In genomic region chr9:69044226-69045219, GRCh38 we compare ENCODE assay signal across 11 cellular contexts. TPM values are rescaled to one million over a fixed set of nuclear protein-coding genes. Genes with fewer than 3 reads are reported as not detected.
DNase-seq lines count a peak whose midpoint lies in the region; ATAC-seq and TF ChIP-seq lines count a peak whose summit lies in the region.
"Had no signal": no experiment of that assay in that cellular context is flagged by ENCODE, and none has a peak within 500 bp of the region (broad histone marks: within the 10 kb centered on the region; RNA-seq: fewer than 3 reads in every experiment).

No MANE protein-coding gene starts in this region.

- H3K4me3 ChIP-seq in HFF-Myc (replicated peaks; ENCODE audit: low read depth, low read length), result no peak overlapping the region
- H3K4me3 ChIP-seq in OCI-LY7 (ENCODE audit: low read depth, low read length, poor library complexity, severe bottlenecking), result no peak overlapping the region
- H3K4me3 ChIP-seq in BE2C (ENCODE audit: low read depth, low read length), result no peak overlapping the region

- CTCF ChIA-PET in OCI-LY7 (lab: Charles Lee; ENCODE audit: unreplicated experiment), result no interaction called here

- POLR2A ChIA-PET in OCI-LY7 (lab: Charles Lee), result no interaction called here

- peaks cover 31% of the 10 kb centered on the region for H3K36me3 ChIP-seq in OCI-LY7 (ENCODE audit: insufficient read depth, low read length)
- H3K36me3 ChIP-seq in BE2C, result peaks cover 11% of the 10 kb centered on the region

- H3K36me3 Mint-ChIP-seq in activated T-helper 2 cell treated with anti-CD3 and anti-CD28 coated beads, Interferon-gamma antibody, Interleukin-2, Interleukin-4, amounts not matched to agents 10 μg/mL and 5 μg/mL and 100 μg/mL, durations not matched to agents 14 hours and 24 hours and 36 hours (ENCODE audit: low read depth), result peaks cover 50% of the 10 kb centered on the region

- TF ChIP-seq CTCF in HFF-Myc (IDR thresholded peaks at IDR 0.05; ENCODE audit: low read depth, low read length, missing control alignments) (no peak), OCI-LY7 (conservative IDR thresholded peaks at IDR 0.05; ENCODE audit: low read length) (no peak), BE2C (IDR thresholded peaks at IDR 0.05; ENCODE audit: low read depth, low read length) (no peak)

- H3K9me3 Mint-ChIP-seq in activated T-helper 2 cell treated with anti-CD3 and anti-CD28 coated beads, Interferon-gamma antibody, Interleukin-2, Interleukin-4, amounts not matched to agents 10 μg/mL and 5 μg/mL and 100 μg/mL, durations not matched to agents 14 hours and 24 hours and 36 hours, result no peaks in the 10 kb centered on the region

- H3K4me1 Mint-ChIP-seq in activated T-helper 2 cell treated with anti-CD3 and anti-CD28 coated beads, Interferon-gamma antibody, Interleukin-2, Interleukin-4, amounts not matched to agents 10 μg/mL and 5 μg/mL and 100 μg/mL, durations not matched to agents 14 hours and 24 hours and 36 hours (ENCODE audit: low read depth), result peaks cover 20% of the 10 kb centered on the region

- H3K4me3 Mint-ChIP-seq in activated T-helper 2 cell treated with anti-CD3 and anti-CD28 coated beads, Interferon-gamma antibody, Interleukin-2, Interleukin-4, amounts not matched to agents 10 μg/mL and 5 μg/mL and 100 μg/mL, durations not matched to agents 14 hours and 24 hours and 36 hours (ENCODE audit: low read depth), result peak overlapping the region; percentile 34

- H3K4me1 ChIP-seq in OCI-LY7 (ENCODE audit: insufficient read depth, low read length, poor library complexity, severe bottlenecking) (no peaks in the 10 kb centered on the region), BE2C (peaks cover 5% of the 10 kb centered on the region; the same call in 1 of the 2 replicates)

- no peak for ATAC-seq in GM21447 (IDR thresholded peaks at IDR 0.05; ENCODE audit: unreplicated experiment)

- DNase-seq in AG08395 (ENCODE audit: low spot score) (peak; percentile 19), HFF-Myc (ENCODE audit: extremely low read depth, low read depth) (peak; percentile 70), iPS-NIHi11 (ENCODE audit: low spot score) (peak; percentile 43), OCI-LY7 (ENCODE audit: low spot score) (no peak), BE2C (no peak)
- DNase-seq in activated T-helper 2 cell treated with anti-CD3 and anti-CD28 coated beads, Interferon-gamma antibody, Interleukin-2, Interleukin-4, amounts not matched to agents 10 μg/mL and 5 μg/mL and 100 μg/mL, durations not matched to agents 14 hours and 24 hours and 36 hours (ENCODE audit: low spot score), result no peak
- no peak for DNase-seq in activated effector memory CD4-positive, alpha-beta T cell treated with anti-CD3 and anti-CD28 coated beads, Interleukin-2, amount 50 U/mL, for 16 hours
- DNase-seq: GF-D8; NCI-H446; stimulated activated CD4-positive, alpha-beta T cell treated with anti-CD3 and anti-CD28 coated beads, Interleukin-15, amount 100 ng/mL, for 24 hours had no signal

- H3K27me3 ChIP-seq in BE2C, result no peaks in the 10 kb centered on the region

- H3K4me2 ChIP-seq in OCI-LY7 (ENCODE audit: low read length), result no peak overlapping the region

- H3K79me2 ChIP-seq in OCI-LY7 (ENCODE audit: insufficient read depth, low read depth, low read length), result peaks cover 5% of the 10 kb centered on the region; the same call in 1 of the 2 replicates

- no peaks in the 10 kb centered on the region for H3K9me2 ChIP-seq in OCI-LY7 (ENCODE audit: insufficient read depth, low read length)

- no peak overlapping the region for H2AFZ ChIP-seq in OCI-LY7 (ENCODE audit: low read length)

- no peak overlapping the region for H3K27ac ChIP-seq in OCI-LY7 (ENCODE audit: low read depth, low read length, poor library complexity, severe bottlenecking)

- no TSS peak for BruUV-seq in OCI-LY7 (replicated peaks; lab: Mats Ljungman, UMichigan)

- H3K27me3 Mint-ChIP-seq in activated T-helper 2 cell treated with anti-CD3 and anti-CD28 coated beads, Interferon-gamma antibody, Interleukin-2, Interleukin-4, amounts not matched to agents 10 μg/mL and 5 μg/mL and 100 μg/mL, durations not matched to agents 14 hours and 24 hours and 36 hours (ENCODE audit: low read depth), result no peaks in the 10 kb centered on the region

- H3K27ac Mint-ChIP-seq in activated T-helper 2 cell treated with anti-CD3 and anti-CD28 coated beads, Interferon-gamma antibody, Interleukin-2, Interleukin-4, amounts not matched to agents 10 μg/mL and 5 μg/mL and 100 μg/mL, durations not matched to agents 14 hours and 24 hours and 36 hours, result peak overlapping the region; percentile 77

- H3K9me3 ChIP-seq in OCI-LY7 (ENCODE audit: low read length), result no peaks in the 10 kb centered on the region
- H3K9me3 ChIP-seq in BE2C, result no peaks in the 10 kb centered on the region

- intact Hi-C loops in activated T-helper 2 cell treated with anti-CD3 and anti-CD28 coated beads, Interferon-gamma antibody, Interleukin-2, Interleukin-4, amounts not matched to agents 10 μg/mL and 5 μg/mL and 100 μg/mL, durations not matched to agents 14 hours and 24 hours and 36 hours (cut with micrococcal nuclease), result no loop called here
- intact Hi-C loops in OCI-LY7 (cut with micrococcal nuclease; ENCODE audit: unreplicated experiment), result no loop called here

- H4K20me1 ChIP-seq in OCI-LY7 (ENCODE audit: insufficient read depth, low read length), result no peaks in the 10 kb centered on the region

RNA-seq across cellular contexts. Expression of gene FXN, which starts 9.0 kb away (rescaled TPM):
- 46.8 and 56.7 TPM in 2 replicates for total RNA-seq in activated T-helper 2 cell treated with anti-CD3 and anti-CD28 coated beads, Interferon-gamma antibody, Interleukin-2, Interleukin-4, amounts not matched to agents 10 μg/mL and 5 μg/mL and 100 μg/mL, durations not matched to agents 14 hours and 24 hours and 36 hours
- 5.6 and 6.9 TPM in 2 replicates for total RNA-seq in OCI-LY7 (2014; rRNA removed; shearing (Covaris generic))
- total RNA-seq in OCI-LY7 (2022), result 33.6 and 36.1 TPM in 2 replicates
- 11.0 TPM for polyA plus RNA-seq in BE2C (2012; ENCODE audit: insufficient read depth, insufficient read length, low read depth)

RNA-seq across cellular contexts. Expression of gene PRKACG, which starts 30.6 kb away (rescaled TPM):
- total RNA-seq in activated T-helper 2 cell treated with anti-CD3 and anti-CD28 coated beads, Interferon-gamma antibody, Interleukin-2, Interleukin-4, amounts not matched to agents 10 μg/mL and 5 μg/mL and 100 μg/mL, durations not matched to agents 14 hours and 24 hours and 36 hours, result not detected in 2 replicates
- not detected in 2 replicates for total RNA-seq in OCI-LY7 (2014; rRNA removed; shearing (Covaris generic))
- total RNA-seq in OCI-LY7 (2022), result not detected in 2 replicates
- not detected for polyA plus RNA-seq in BE2C (2012; ENCODE audit: insufficient read depth, insufficient read length, low read depth)

Comparison
In these comparisons a context has a peak if more than half of its experiments do, and no peak if none do; other contexts are left out.
1. DNase-seq: peak in AG08395 (single experiment), HFF-Myc (single experiment) and iPS-NIHi11 (single experiment); none in activated T-helper 2 cell treated with anti-CD3 and anti-CD28 coated beads, Interferon-gamma antibody, Interleukin-2, Interleukin-4, amounts not matched to agents 10 μg/mL and 5 μg/mL and 100 μg/mL, durations not matched to agents 14 hours and 24 hours and 36 hours (single experiment), OCI-LY7 (single experiment), activated effector memory CD4-positive, alpha-beta T cell treated with anti-CD3 and anti-CD28 coated beads, Interleukin-2, amount 50 U/mL, for 16 hours (single experiment) and BE2C (single experiment).